In the genomic region with DNA sequence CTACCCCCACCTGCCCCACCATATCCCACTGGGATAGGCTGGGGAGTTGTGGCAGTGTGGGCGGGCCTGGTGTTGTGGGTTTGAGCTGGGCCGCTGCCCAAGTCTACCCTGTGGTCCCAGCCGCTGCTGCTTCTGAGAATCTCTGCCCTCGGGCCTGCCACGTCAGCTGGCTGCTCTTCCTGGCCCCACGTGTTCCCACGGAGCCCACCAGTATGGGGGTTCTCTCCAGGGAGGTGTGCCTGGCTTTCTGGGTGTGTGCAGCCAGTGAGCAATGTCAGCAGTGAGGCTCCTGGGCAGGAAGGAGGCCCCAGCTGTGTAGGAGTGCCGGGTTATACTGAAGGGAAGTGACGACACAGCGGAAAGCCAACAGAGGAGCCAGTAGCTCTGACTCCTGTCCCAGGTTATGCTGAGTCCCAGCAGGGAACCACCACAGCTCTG, we compare ENCODE assay signal across 9 cellular contexts. TPM values are rescaled to one million over a fixed set of nuclear protein-coding genes. Genes with fewer than 3 reads are reported as not detected.
DNase-seq lines count a peak whose midpoint lies in the region; ATAC-seq, FAIRE-seq and TF ChIP-seq lines count a peak whose summit lies in the region.
"Had no signal": no experiment of that assay in that cellular context is flagged by ENCODE, and none has a peak within 500 bp of the region (broad histone marks: within the 10 kb centered on the region; RNA-seq: fewer than 3 reads in every experiment).

No MANE protein-coding gene starts in this region.

- WGBS in gastroesophageal sphincter (ENCODE audit: low coverage in 1 of 2), 2 donors, result 28 to 38% methylated on average over 2 to 3 of the region's 10 CpGs
- 21 to 34% methylated on average over 10 of the region's 10 CpGs for WGBS in sigmoid colon, 2 donors

- H3K36me3 ChIP-seq in gastroesophageal sphincter, result peaks cover 0 to 23% of the 10 kb centered on the region in 2 donors
- H3K36me3 ChIP-seq in sigmoid colon, result peaks cover 0 to 9% (median 4%) of the 10 kb centered on the region in 4 donors

- H3K27ac ChIP-seq in gastroesophageal sphincter (peak overlapping the region; percentile 31 to 100 (median 87)), sigmoid colon (peak overlapping the region; percentile 76 to 91 (median 85))

- no peaks in the 10 kb centered on the region for H3K9me3 ChIP-seq in gastroesophageal sphincter
- no peaks in the 10 kb centered on the region for H3K9me3 ChIP-seq in sigmoid colon

- intact Hi-C loops in sigmoid colon (cut with DNase I), result loop anchor here (1.0 to 2.0 kb wide), 2 partner anchors 19 to 54 kb away; no protein-coding TSS in a partner anchor

- H3K27me3 ChIP-seq in gastroesophageal sphincter, result no peaks in the 10 kb centered on the region
- no peaks in the 10 kb centered on the region for H3K27me3 ChIP-seq in sigmoid colon

- FAIRE-seq in RCC 7860 (lab: Jason Lieb, UNC), result peak; percentile 89
- FAIRE-seq: islet of Langerhans had no signal

- peak overlapping the region in 1 of 2 donors; percentile 47 for H3K4me3 ChIP-seq in gastroesophageal sphincter
- peak overlapping the region in 3 of 4 donors; percentile 44 to 52 (median 45) for H3K4me3 ChIP-seq in sigmoid colon

- H3K4me1 ChIP-seq in gastroesophageal sphincter (peaks cover 3 to 100% (median 90%) of the 10 kb centered on the region in 3 donors), sigmoid colon (peaks cover 0 to 98% (median 86%) of the 10 kb centered on the region in 4 donors)

- ATAC-seq in HG02763 (IDR thresholded peaks at IDR 0.05; ENCODE audit: unreplicated experiment) (peak; percentile 47), gastroesophageal sphincter (peak; percentile 44)

- peak; percentile 77 for DNase-seq in GM10266 (ENCODE audit: extremely low spot score)
- peak; percentile 97 for DNase-seq in RCC 7860 (ENCODE audit: low spot score)
- DNase-seq in activated T-helper 9 cell treated with anti-CD3 and anti-CD28 coated beads, Interleukin-2, amount 50 U/mL, for 16 hours (ENCODE audit: low read depth), result peak; percentile 72
- no peak for DNase-seq in sigmoid colon
- no peak for DNase-seq in NCI-H2081 treated with DMSO at 0.1 percent for 48 hours (lab: John Stamatoyannopoulos, UW)
- DNase-seq in DMS153 treated with DMSO at 0.1 percent for 48 hours (lab: John Stamatoyannopoulos, UW; ENCODE audit: unreplicated experiment), result no peak

- TF ChIP-seq POLR2A in gastroesophageal sphincter (IDR thresholded peaks at IDR 0.05) (no peak), sigmoid colon (IDR thresholded peaks at IDR 0.05) (no peak)

- TF ChIP-seq EP300 in gastroesophageal sphincter (IDR thresholded peaks at IDR 0.05) (no peak), sigmoid colon (IDR thresholded peaks at IDR 0.05) (no peak)

- TF ChIP-seq CTCF in GM10266 (IDR thresholded peaks at IDR 0.05; ENCODE audit: control insufficient read depth, insufficient read depth, low read depth, missing control alignments) (no peak), gastroesophageal sphincter (IDR thresholded peaks at IDR 0.05) (peak in 1 of 4 experiments; percentile 7), sigmoid colon (IDR thresholded peaks at IDR 0.05) (peak in 1 of 4 experiments; percentile 39)

RNA-seq across cellular contexts. Expression of a gene that starts 10.5 kb away (rescaled TPM):
- total RNA-seq in gastroesophageal sphincter (100 to 1,000 TPM; 172 to 262 (median 222) TPM), sigmoid colon (100 to 1,000 TPM; 149 to 171 (median 163) TPM)
- polyA plus RNA-seq in sigmoid colon, result 100 to 1,000 TPM in 1 of 3 donors, 10 to 100 TPM in 2; 43.9 to 125 (median 64.3) TPM

RNA-seq across cellular contexts. Expression of a gene that starts 22.4 kb away (rescaled TPM):
- total RNA-seq in gastroesophageal sphincter, result 10 to 100 TPM; 29.1 to 54.9 (median 44.2) TPM
- 10 to 100 TPM in 3 of 4 donors, 1 to 10 TPM in 1; 7.9 to 54.6 (median 25.0) TPM for total RNA-seq in sigmoid colon
- polyA plus RNA-seq in sigmoid colon, result 10 to 100 TPM; 12.0 to 39.2 (median 15.3) TPM

RNA-seq across cellular contexts. Expression of a gene that starts 32.4 kb away (rescaled TPM):
- total RNA-seq in gastroesophageal sphincter (not detected), sigmoid colon (not detected)
- under 1 TPM in 2 of 3 donors, not detected in 1; 0.13 to 0.46 TPM for polyA plus RNA-seq in sigmoid colon

RNA-seq across cellular contexts. Expression of a gene that starts 41.5 kb away (rescaled TPM):
- total RNA-seq in gastroesophageal sphincter (under 1 TPM in 2 of 4 donors, not detected in 2; 0.35 TPM), sigmoid colon (under 1 TPM in 1 of 4 donors, not detected in 3; 0.28 TPM)
- under 1 TPM in 1 of 3 donors, not detected in 2; 0.07 TPM for polyA plus RNA-seq in sigmoid colon

RNA-seq across cellular contexts. Expression of a gene that starts 45.7 kb away (rescaled TPM):
- 10 to 100 TPM; 37.3 to 85.4 (median 64.9) TPM for total RNA-seq in gastroesophageal sphincter
- 10 to 100 TPM; 46.7 to 59.1 (median 52.7) TPM for total RNA-seq in sigmoid colon
- polyA plus RNA-seq in sigmoid colon, result 10 to 100 TPM; 24.5 to 73.1 (median 31.2) TPM

Comparison
In these comparisons a context has a peak if more than half of its experiments do, and no peak if none do; other contexts are left out.
1. DNase-seq: peak in GM10266 (single experiment), RCC 7860 (single experiment) and activated T-helper 9 cell treated with anti-CD3 and anti-CD28 coated beads, Interleukin-2, amount 50 U/mL, for 16 hours (single experiment); none in sigmoid colon (single experiment), NCI-H2081 treated with DMSO at 0.1 percent for 48 hours (single experiment) and DMS153 treated with DMSO at 0.1 percent for 48 hours (single experiment).